Comparison of ENCODE assay signal across 1 cellular context in genomic region chr1:170533331-170533730, GRCh38.
TF ChIP-seq lines count a peak whose summit lies in the region.

No MANE protein-coding gene starts in this region.

TF ChIP-seq in H1, 55 proteins besides CTCF, POLR2A, EP300 and RAD21:
- TF ChIP-seq KDM1A (IDR thresholded peaks at IDR 0.05; ENCODE audit: borderline replicate concordance, low read length) = no peak
- TF ChIP-seq SIN3A (conservative IDR thresholded peaks at IDR 0.05 in 1 of 2, IDR thresholded peaks at IDR 0.05 in 1 of 2; ENCODE audit: low read depth in 1 of 2, low read length in 2 of 2) = no peak
- TF ChIP-seq KDM5A (IDR thresholded peaks at IDR 0.05; ENCODE audit: low read length) = no peak
- TF ChIP-seq TBP (IDR thresholded peaks at IDR 0.05; ENCODE audit: low read depth, low read length) = no peak
- TF ChIP-seq EGR1 (IDR thresholded peaks at IDR 0.05; ENCODE audit: borderline replicate concordance, low read depth, low read length) = no peak
